ENCODE assay signal across 20 cellular contexts in genomic region chr14:21201732-21202462, GRCh38. TPM values are rescaled to one million over a fixed set of nuclear protein-coding genes. Genes with fewer than 3 reads are reported as not detected.
A peak's percentile ranks its signal among the peaks of the same experiment; 100 is the strongest.
DNase-seq lines count a peak whose midpoint lies in the region; ATAC-seq and TF ChIP-seq lines count a peak whose summit lies in the region.
"Had no signal": no experiment of that assay in that cellular context is flagged by ENCODE, and none has a peak within 500 bp of the region (broad histone marks: within the 10 kb centered on the region; RNA-seq: fewer than 3 reads in every experiment).

No MANE protein-coding gene starts in this region.

- H3K27ac Mint-ChIP-seq in CD14-positive monocyte (peak overlapping the region in 4 of 7 donors; percentile 38 to 83 (median 52)), activated B cell treated with CpG ODN at 0.5 μM for 24 hours (peak overlapping the region; percentile 35)
- peak overlapping the region; percentile 38 for H3K27ac Mint-ChIP-seq in CD8-positive, alpha-beta T cell

- no peaks in the 10 kb centered on the region for H3K9me3 ChIP-seq in CD8-positive, alpha-beta T cell (ENCODE audit: low read length)
- H3K9me3 ChIP-seq: body of pancreas had no signal

- H3K36me3 Mint-ChIP-seq in CD14-positive monocyte (peaks cover 22 to 27% of the 10 kb centered on the region in 2 donors), activated B cell treated with CpG ODN at 0.5 μM for 24 hours (ENCODE audit: low read depth) (peaks cover 30% of the 10 kb centered on the region)
- H3K36me3 Mint-ChIP-seq in CD8-positive, alpha-beta T cell: peaks cover 22% of the 10 kb centered on the region

- POLR2A ChIA-PET in CD8-positive, alpha-beta T cell (lab: Charles Lee): no interaction called here
- POLR2A ChIA-PET in activated B cell treated with CpG ODN at 0.5 μM for 24 hours (lab: Charles Lee): interaction anchor here (0.6 to 0.7 kb wide), 2 partner anchors 12 to 292 kb away, joined by 3 to 7 read pairs; no protein-coding TSS in a partner anchor

- no peak for DNase-seq in CD14-positive monocyte (ENCODE audit: low spot score)
- no peak for DNase-seq in CD8-positive, alpha-beta T cell
- no peak for DNase-seq in activated B cell treated with CpG ODN at 0.5 μM for 24 hours
- no peak for DNase-seq in left colon
- no peak for DNase-seq in amniotic stem cell (lab: John Stamatoyannopoulos, UW)
- DNase-seq: activated CD4-positive, alpha-beta T cell treated with anti-CD3 and anti-CD28 coated beads for 36 hours; activated CD8-positive, alpha-beta memory T cell treated with anti-CD3 and anti-CD28 coated beads, Interleukin-2, amount 50 U/mL, for 48 hours; body of pancreas; NCI-H1694; OCI-M1; SHP77; stimulated activated CD4-positive, alpha-beta T cell treated with anti-CD3 and anti-CD28 coated beads, Interleukin-4, amount 100 ng/mL, for 24 hours had no signal

- ATAC-seq in CD8-positive, alpha-beta T cell: no peak
- ATAC-seq in activated B cell treated with CpG ODN at 0.5 μM for 24 hours (ENCODE audit: low read depth) (peak; percentile 18), left colon (peak; percentile 4), HG03520 (IDR thresholded peaks at IDR 0.05; ENCODE audit: unreplicated experiment) (no peak), HG03571 (IDR thresholded peaks at IDR 0.05; ENCODE audit: unreplicated experiment) (no peak), GM19351 (IDR thresholded peaks at IDR 0.05; ENCODE audit: unreplicated experiment) (no peak)
- ATAC-seq: activated CD4-positive, alpha-beta T cell treated with anti-CD3 and anti-CD28 coated beads for 36 hours; body of pancreas; left lobe of liver had no signal

- H3K36me3 ChIP-seq in CD8-positive, alpha-beta T cell (ENCODE audit: insufficient read depth, low read length): no peaks in the 10 kb centered on the region

- no peaks in the 10 kb centered on the region for H3K27me3 ChIP-seq in CD8-positive, alpha-beta T cell (ENCODE audit: insufficient read depth, low read length)
- H3K27me3 ChIP-seq: body of pancreas had no signal

- H3K27me3 Mint-ChIP-seq in CD14-positive monocyte (ENCODE audit: low read depth in 3 of 3) (no peaks in the 10 kb centered on the region), activated B cell treated with CpG ODN at 0.5 μM for 24 hours (no peaks in the 10 kb centered on the region)
- H3K27me3 Mint-ChIP-seq in CD8-positive, alpha-beta T cell (ENCODE audit: low read depth): no peaks in the 10 kb centered on the region
- H3K27me3 Mint-ChIP-seq: activated CD4-positive, alpha-beta T cell treated with anti-CD3 and anti-CD28 coated beads for 36 hours had no signal

- H3K4me1 Mint-ChIP-seq in CD14-positive monocyte: peaks cover 26% of the 10 kb centered on the region
- H3K4me1 Mint-ChIP-seq in CD8-positive, alpha-beta T cell (ENCODE audit: low read depth): peaks cover 11% of the 10 kb centered on the region
- H3K4me1 Mint-ChIP-seq in activated B cell treated with CpG ODN at 0.5 μM for 24 hours: no peaks in the 10 kb centered on the region

- H3K9me3 Mint-ChIP-seq in CD14-positive monocyte (peaks cover 0 to 2% (median 0%) of the 10 kb centered on the region in 7 donors), activated B cell treated with CpG ODN at 0.5 μM for 24 hours (no peaks in the 10 kb centered on the region)
- no peaks in the 10 kb centered on the region for H3K9me3 Mint-ChIP-seq in CD8-positive, alpha-beta T cell

- intact Hi-C loops in CD14-positive monocyte (cut with micrococcal nuclease): no loop called here
- intact Hi-C loops in CD8-positive, alpha-beta T cell (cut with DNase I, micrococcal nuclease): no loop called here
- intact Hi-C loops in activated B cell treated with CpG ODN at 0.5 μM for 24 hours (cut with micrococcal nuclease): no loop called here
- intact Hi-C loops in left colon (cut with DNase I, micrococcal nuclease): no loop called here

- CTCF ChIA-PET in CD8-positive, alpha-beta T cell (lab: Charles Lee): no interaction called here
- CTCF ChIA-PET in activated B cell treated with CpG ODN at 0.5 μM for 24 hours (lab: Charles Lee): no interaction called here

- H3K4me3 ChIP-seq in CD8-positive, alpha-beta T cell (ENCODE audit: low read depth, low read length): no peak overlapping the region
- H3K4me3 ChIP-seq: body of pancreas, coronary artery had no signal

- no peaks in the 10 kb centered on the region for H3K4me1 ChIP-seq in CD8-positive, alpha-beta T cell (ENCODE audit: insufficient read depth, low read length)
- H3K4me1 ChIP-seq: body of pancreas had no signal

- TF ChIP-seq CTCF in CD14-positive monocyte (IDR thresholded peaks at IDR 0.05) (no peak), activated B cell treated with CpG ODN at 0.5 μM for 24 hours (IDR thresholded peaks at IDR 0.05) (no peak)
- TF ChIP-seq CTCF in CD8-positive, alpha-beta T cell (IDR thresholded peaks at IDR 0.05): no peak

- no peak overlapping the region for H3K4me3 Mint-ChIP-seq in CD14-positive monocyte
- no peak overlapping the region for H3K4me3 Mint-ChIP-seq in CD8-positive, alpha-beta T cell
- no peak overlapping the region for H3K4me3 Mint-ChIP-seq in activated B cell treated with CpG ODN at 0.5 μM for 24 hours
- H3K4me3 Mint-ChIP-seq: activated CD4-positive, alpha-beta T cell treated with anti-CD3 and anti-CD28 coated beads for 36 hours had no signal

- H3K27ac ChIP-seq in CD8-positive, alpha-beta T cell (ENCODE audit: low read depth, low read length): no peak overlapping the region
- H3K27ac ChIP-seq: body of pancreas, coronary artery had no signal

RNA-seq across cellular contexts. Expression of gene OR5AU1, which starts 46.0 kb away (rescaled TPM):
- polyA plus RNA-seq in CD14-positive monocyte: not detected
- not detected for total RNA-seq in CD8-positive, alpha-beta T cell
- total RNA-seq in activated B cell treated with CpG ODN at 0.5 μM for 24 hours: not detected in 2 replicates
- total RNA-seq in left colon: not detected
- total RNA-seq: body of pancreas, left lobe of liver, renal cortical epithelial cell, subcutaneous adipose tissue, urinary bladder had no signal
- polyA plus RNA-seq: urinary bladder had no signal

Comparison
In these comparisons a context has a peak if more than half of its experiments do, and no peak if none do; other contexts are left out.
1. ATAC-seq: peak in activated B cell treated with CpG ODN at 0.5 μM for 24 hours (single experiment) and left colon (single experiment); none in CD8-positive, alpha-beta T cell (single experiment), HG03520 (single experiment), HG03571 (single experiment) and GM19351 (single experiment).
2. Peak in every context shown above with its lines, with median percentiles within 50 percentile points of each other: H3K27ac Mint-ChIP-seq.